Comparison of ENCODE assay signal across 13 cellular contexts in genomic region chr18:63314991-63315662, GRCh38. TPM values are rescaled to one million over a fixed set of nuclear protein-coding genes. Genes with fewer than 3 reads are reported as not detected.
A peak's percentile ranks its signal among the peaks of the same experiment; 100 is the strongest.
DNase-seq lines count a peak whose midpoint lies in the region; ATAC-seq, FAIRE-seq and TF ChIP-seq lines count a peak whose summit lies in the region.
"Had no signal": no experiment of that assay in that cellular context is flagged by ENCODE, and none has a peak within 500 bp of the region (broad histone marks: within the 10 kb centered on the region; RNA-seq: fewer than 3 reads in every experiment).

No MANE protein-coding gene starts in this region.

- ATAC-seq in T-cell (replicated peaks in 1 of 4), result no peak
- no peak for ATAC-seq in HG02973 (IDR thresholded peaks at IDR 0.05; ENCODE audit: unreplicated experiment)
- ATAC-seq in HG03439 (IDR thresholded peaks at IDR 0.05; ENCODE audit: unreplicated experiment), result no peak
- ATAC-seq: HepG2 had no signal

- POLR2A ChIA-PET in T-cell (lab: Charles Lee), result interaction anchor here (0.5 to 0.7 kb wide), 2 partner anchors 15 to 464 kb away, joined by 3 read pairs; no protein-coding TSS in a partner anchor

- H3K36me3 ChIP-seq in kidney (ENCODE audit: control insufficient read depth in 1 of 2, insufficient read depth in 2 of 2, low read length in 2 of 2), result no peaks in the 10 kb centered on the region
- H3K36me3 ChIP-seq in thyroid gland, result no peaks in the 10 kb centered on the region
- H3K36me3 ChIP-seq: SJCRH30 had no signal

- H3K9me3 Mint-ChIP-seq in activated T-cell treated with anti-CD3 and anti-CD28 coated beads, Interleukin-2, amount 50 U/mL, for 24 hours, result no peaks in the 10 kb centered on the region
- no peaks in the 10 kb centered on the region for H3K9me3 Mint-ChIP-seq in T-cell

- peak overlapping the region; percentile 20 to 33 for H3K4me3 ChIP-seq in kidney (ENCODE audit: low read length in 2 of 2)
- peak overlapping the region in 1 of 3 donors; percentile 2 for H3K4me3 ChIP-seq in thyroid gland (replicated peaks in 1 of 3)
- H3K4me3 ChIP-seq: lung, SJCRH30 had no signal

- FAIRE-seq in kidney (lab: Jason Lieb, UNC), result no peak
- FAIRE-seq: HepG2 had no signal

- H3K27ac ChIP-seq in kidney (ENCODE audit: low read depth in 2 of 2, low read length in 2 of 2), result peak overlapping the region in 1 of 2 donors; percentile 10
- H3K27ac ChIP-seq in thyroid gland, result peak overlapping the region; percentile 7 to 44 (median 38)
- H3K27ac ChIP-seq: SJCRH30 had no signal

- CTCF ChIA-PET in T-cell (lab: Charles Lee), result interaction anchor here (1.1 to 1.4 kb wide), 4 partner anchors 8 to 183 kb away, joined by 3 to 4 read pairs (median 3); no protein-coding TSS in a partner anchor

- no peak overlapping the region for H3K9ac ChIP-seq in kidney (ENCODE audit: low read length in 2 of 2)

- DNase-seq in activated T-cell treated with anti-CD3 and anti-CD28 coated beads, Interleukin-2, amount 50 U/mL, for 24 hours, result no peak
- no peak for DNase-seq in activated T-cell treated with anti-CD3 and anti-CD28 coated beads, Interleukin-2, amount 50 U/mL, for 48 hours
- DNase-seq in T-cell, result no peak
- DNase-seq in kidney, result no peak
- no peak for DNase-seq in thyroid gland
- no peak for DNase-seq in NCI-H774 (lab: John Stamatoyannopoulos, UW)
- DNase-seq: central memory CD4-positive, alpha-beta T cell; NCI-H2171 treated with DMSO at 0.1 percent for 48 hours; SJCRH30 had no signal

- H3K27me3 Mint-ChIP-seq in activated T-cell treated with anti-CD3 and anti-CD28 coated beads, Interleukin-2, amount 50 U/mL, for 24 hours, result no peaks in the 10 kb centered on the region
- H3K27me3 Mint-ChIP-seq in T-cell, result no peaks in the 10 kb centered on the region

- no peak for TF ChIP-seq CTCF in kidney (IDR thresholded peaks at IDR 0.05; ENCODE audit: borderline replicate concordance, extremely low read depth, insufficient read depth)
- no peak for TF ChIP-seq CTCF in thyroid gland (IDR thresholded peaks at IDR 0.05)

- intact Hi-C loops in kidney (cut with DNase I), result no loop called here
- intact Hi-C loops in thyroid gland (cut with DNase I), result loop anchor here (5.0 kb wide), 1 partner anchor 183 kb away; no protein-coding TSS in a partner anchor

- WGBS in thyroid gland, 2 donors, result 55 to 65% methylated on average over 5 of the region's 5 CpGs

- peak overlapping the region; percentile 98 for H3K4me3 Mint-ChIP-seq in activated T-cell treated with anti-CD3 and anti-CD28 coated beads, Interleukin-2, amount 50 U/mL, for 24 hours
- peak overlapping the region; percentile 93 to 100 (median 99) for H3K4me3 Mint-ChIP-seq in T-cell

- H3K36me3 Mint-ChIP-seq in activated T-cell treated with anti-CD3 and anti-CD28 coated beads, Interleukin-2, amount 50 U/mL, for 24 hours (ENCODE audit: low read depth), result peaks cover 86% of the 10 kb centered on the region
- peaks cover 29% of the 10 kb centered on the region for H3K36me3 Mint-ChIP-seq in T-cell

- H3K4me1 ChIP-seq in kidney (ENCODE audit: control insufficient read depth in 1 of 2, insufficient read depth in 1 of 2, low read depth in 1 of 2, low read length in 2 of 2) (peaks cover 16 to 29% of the 10 kb centered on the region in 2 donors), thyroid gland (peaks cover 28 to 29% of the 10 kb centered on the region in 2 donors)
- H3K4me1 ChIP-seq: SJCRH30 had no signal

- H3K9me3 ChIP-seq in kidney (ENCODE audit: control insufficient read depth in 1 of 2, low read length in 2 of 2) (no peaks in the 10 kb centered on the region), thyroid gland (no peaks in the 10 kb centered on the region)
- H3K9me3 ChIP-seq: SJCRH30 had no signal

- peak overlapping the region; percentile 95 for H3K27ac Mint-ChIP-seq in activated T-cell treated with anti-CD3 and anti-CD28 coated beads, Interleukin-2, amount 50 U/mL, for 24 hours
- H3K27ac Mint-ChIP-seq in T-cell, result peak overlapping the region; percentile 91 to 93

- H3K4me1 Mint-ChIP-seq in activated T-cell treated with anti-CD3 and anti-CD28 coated beads, Interleukin-2, amount 50 U/mL, for 24 hours (ENCODE audit: low read depth), result peaks cover 67% of the 10 kb centered on the region
- peaks cover 67 to 82% (median 82%) of the 10 kb centered on the region in 3 donors for H3K4me1 Mint-ChIP-seq in T-cell

- no peaks in the 10 kb centered on the region for H3K27me3 ChIP-seq in thyroid gland
- H3K27me3 ChIP-seq: SJCRH30 had no signal

- no peak for TF ChIP-seq POLR2A in thyroid gland (IDR thresholded peaks at IDR 0.05)

RNA-seq across cellular contexts. Expression of gene BCL2, which starts 4.4 kb away (rescaled TPM):
- total RNA-seq in T-cell (100 to 1,000 TPM; 113 to 201 (median 123) TPM), kidney (39.2 TPM), thyroid gland (100 to 1,000 TPM; 108 to 163 (median 115) TPM)
- polyA plus RNA-seq in kidney (ENCODE audit: insufficient read depth, low read depth, low replicate concordance), result 6.0 TPM

RNA-seq across cellular contexts. Expression of gene KDSR, which starts 51.9 kb away (rescaled TPM):
- total RNA-seq in T-cell (10 to 100 TPM; 25.2 to 69.1 (median 56.3) TPM), kidney (73.5 TPM), thyroid gland (10 to 100 TPM; 30.7 to 85.7 (median 46.8) TPM)
- polyA plus RNA-seq in kidney (ENCODE audit: insufficient read depth, low read depth, low replicate concordance), result 22.5 TPM
